Comparison of ENCODE assay signal across 9 cellular contexts in genomic region chr17:59830846-59831486, GRCh38.
A peak's percentile ranks its signal among the peaks of the same experiment; 100 is the strongest.
DNase-seq lines count a peak whose midpoint lies in the region; ATAC-seq and TF ChIP-seq lines count a peak whose summit lies in the region.
"Had no signal": no experiment of that assay in that cellular context is flagged by ENCODE, and none has a peak within 500 bp of the region (broad histone marks: within the 10 kb centered on the region; RNA-seq: fewer than 3 reads in every experiment).

No MANE protein-coding gene starts in this region.

- WGBS in esophagus squamous epithelium, 2 donors: 50 to 71% methylated on average over 1 of the region's 1 CpG

- no peak for TF ChIP-seq POLR2A in esophagus squamous epithelium (IDR thresholded peaks at IDR 0.05)

- DNase-seq in activated CD4-positive, alpha-beta T cell treated with anti-CD3 and anti-CD28 coated beads, Interleukin-2, amount 10 ng/mL, durations not matched to agents 24 days and 14 days: peak; percentile 74
- no peak for DNase-seq in activated CD4-positive, alpha-beta T cell treated with anti-CD3 and anti-CD28 coated beads, Interleukin-2, amount 50 U/mL, for 4 hours
- no peak for DNase-seq in esophagus squamous epithelium (lab: John Stamatoyannopoulos, UW)
- DNase-seq in stimulated activated naive B cell treated with anti-CD40 and anti-IgM and Interleukin-4, amounts not matched to agents 10 μg/mL and 1 μg/mL and 100 μg/mL, for 72 hours: no peak
- no peak for DNase-seq in SIG-M5 (lab: John Stamatoyannopoulos, UW)
- no peak for DNase-seq in GM10248 (ENCODE audit: extremely low spot score)
- DNase-seq: NCI-H1436 had no signal

- CTCF ChIA-PET in GM10248 (lab: Yijun Ruan, JAX): interaction anchor here (0.8 to 5.2 kb wide), 6 partner anchors 8 to 77 kb away, joined by 3 to 33 read pairs (median 6); no protein-coding TSS in a partner anchor

- H3K9me3 Mint-ChIP-seq in activated CD4-positive, alpha-beta T cell treated with anti-CD3 and anti-CD28 coated beads, Interleukin-2, amount 10 ng/mL, durations not matched to agents 24 days and 14 days: no peaks in the 10 kb centered on the region
- no peaks in the 10 kb centered on the region for H3K9me3 Mint-ChIP-seq in stimulated activated naive B cell treated with anti-CD40 and anti-IgM and Interleukin-4, amounts not matched to agents 10 μg/mL and 1 μg/mL and 100 μg/mL, for 72 hours

- H3K27ac ChIP-seq in VCaP (peak overlapping the region; percentile 96), esophagus squamous epithelium (peak overlapping the region; percentile 75 to 87 (median 81))

- peaks cover 24 to 63% (median 38%) of the 10 kb centered on the region in 3 donors for H3K4me1 ChIP-seq in esophagus squamous epithelium

- no peak overlapping the region for H3K4me3 ChIP-seq in esophagus squamous epithelium

- H3K9me3 ChIP-seq in esophagus squamous epithelium: no peaks in the 10 kb centered on the region

- H3K4me1 Mint-ChIP-seq in activated CD4-positive, alpha-beta T cell treated with anti-CD3 and anti-CD28 coated beads, Interleukin-2, amount 10 ng/mL, durations not matched to agents 24 days and 14 days: peaks cover 68% of the 10 kb centered on the region
- peaks cover 30 to 73% of the 10 kb centered on the region in 2 donors for H3K4me1 Mint-ChIP-seq in stimulated activated naive B cell treated with anti-CD40 and anti-IgM and Interleukin-4, amounts not matched to agents 10 μg/mL and 1 μg/mL and 100 μg/mL, for 72 hours

- POLR2A ChIA-PET in GM10248 (lab: Yijun Ruan, JAX): interaction anchor here (0.6 to 0.8 kb wide), 2 partner anchors 18 to 1495 kb away, joined by 3 to 4 read pairs; no protein-coding TSS in a partner anchor

- H3K27me3 ChIP-seq in esophagus squamous epithelium: no peaks in the 10 kb centered on the region

- intact Hi-C loops in activated CD4-positive, alpha-beta T cell treated with anti-CD3 and anti-CD28 coated beads, Interleukin-2, amount 10 ng/mL, durations not matched to agents 24 days and 14 days (cut with micrococcal nuclease): no loop called here
- intact Hi-C loops in esophagus squamous epithelium (cut with DNase I): no loop called here

- no peaks in the 10 kb centered on the region for H3K36me3 ChIP-seq in esophagus squamous epithelium

- TF ChIP-seq CTCF in VCaP (conservative IDR thresholded peaks at IDR 0.05) (no peak), esophagus squamous epithelium (IDR thresholded peaks at IDR 0.05) (no peak), GM10248 (IDR thresholded peaks at IDR 0.05; ENCODE audit: control extremely low read depth, extremely low read depth, low read depth, missing control alignments) (no peak)

- H3K4me3 Mint-ChIP-seq in activated CD4-positive, alpha-beta T cell treated with anti-CD3 and anti-CD28 coated beads, Interleukin-2, amount 10 ng/mL, durations not matched to agents 24 days and 14 days: peak overlapping the region; percentile 86
- H3K4me3 Mint-ChIP-seq in stimulated activated naive B cell treated with anti-CD40 and anti-IgM and Interleukin-4, amounts not matched to agents 10 μg/mL and 1 μg/mL and 100 μg/mL, for 72 hours: peak overlapping the region; percentile 32 to 41

- H3K27ac Mint-ChIP-seq in activated CD4-positive, alpha-beta T cell treated with anti-CD3 and anti-CD28 coated beads, Interleukin-2, amount 10 ng/mL, durations not matched to agents 24 days and 14 days: peak overlapping the region; percentile 97
- peak overlapping the region; percentile 92 for H3K27ac Mint-ChIP-seq in stimulated activated naive B cell treated with anti-CD40 and anti-IgM and Interleukin-4, amounts not matched to agents 10 μg/mL and 1 μg/mL and 100 μg/mL, for 72 hours

- ATAC-seq in stimulated activated naive B cell treated with anti-CD40 and anti-IgM and Interleukin-4, amounts not matched to agents 10 μg/mL and 1 μg/mL and 100 μg/mL, for 72 hours (replicated peaks): no peak
- ATAC-seq in HG03354 (IDR thresholded peaks at IDR 0.05; ENCODE audit: poor library complexity, severe bottlenecking, unreplicated experiment): no peak

- peaks cover 38% of the 10 kb centered on the region for H3K36me3 Mint-ChIP-seq in activated CD4-positive, alpha-beta T cell treated with anti-CD3 and anti-CD28 coated beads, Interleukin-2, amount 10 ng/mL, durations not matched to agents 24 days and 14 days (ENCODE audit: low read depth)
- H3K36me3 Mint-ChIP-seq in stimulated activated naive B cell treated with anti-CD40 and anti-IgM and Interleukin-4, amounts not matched to agents 10 μg/mL and 1 μg/mL and 100 μg/mL, for 72 hours: peaks cover 4 to 26% of the 10 kb centered on the region in 2 donors

- H3K27me3 Mint-ChIP-seq in activated CD4-positive, alpha-beta T cell treated with anti-CD3 and anti-CD28 coated beads, Interleukin-2, amount 10 ng/mL, durations not matched to agents 24 days and 14 days: no peaks in the 10 kb centered on the region
- H3K27me3 Mint-ChIP-seq in stimulated activated naive B cell treated with anti-CD40 and anti-IgM and Interleukin-4, amounts not matched to agents 10 μg/mL and 1 μg/mL and 100 μg/mL, for 72 hours: no peaks in the 10 kb centered on the region
